Comparison of ENCODE assay signal across 1 cellular context in the genomic region with DNA sequence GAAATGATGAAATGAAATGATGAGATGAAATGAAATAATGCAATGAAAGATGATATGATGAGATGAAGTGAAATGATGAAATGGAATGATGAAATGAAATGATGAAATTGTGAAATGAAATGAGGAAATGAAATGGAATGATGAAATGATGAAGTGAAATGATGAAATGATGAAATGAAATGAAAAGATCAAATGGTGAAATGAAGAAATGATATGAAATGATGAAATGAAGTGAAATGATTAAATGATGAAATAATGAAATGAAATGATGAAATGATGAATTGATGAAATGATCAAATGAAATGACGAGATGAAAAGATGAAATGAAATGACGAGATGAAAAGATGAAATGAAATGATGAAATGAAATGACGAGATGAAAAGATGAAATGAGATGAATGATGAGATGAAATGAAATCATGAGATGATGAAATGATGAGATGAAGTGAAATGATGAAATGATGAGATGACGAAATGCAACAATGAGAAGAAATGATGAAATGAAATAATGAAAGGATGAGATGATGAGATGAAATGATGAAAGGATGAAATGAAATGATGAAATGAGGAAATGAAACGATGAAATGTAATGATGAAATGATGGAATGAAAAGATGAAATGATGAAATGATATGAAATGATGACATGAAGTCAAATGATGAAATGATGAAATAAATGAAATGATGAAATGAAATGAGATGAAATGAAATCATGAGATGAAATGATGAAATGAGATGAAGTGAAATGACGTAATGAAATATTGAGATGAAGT.
TF ChIP-seq lines count a peak whose summit lies in the region.

No MANE protein-coding gene starts in this region.

TF ChIP-seq in GM12878, 131 proteins besides CTCF, POLR2A, EP300 and RAD21:
- peak; percentile 30; the same call in 1 of the 2 replicates for TF ChIP-seq ZNF24 (IDR thresholded peaks at IDR 0.05)
